In the genomic region with DNA sequence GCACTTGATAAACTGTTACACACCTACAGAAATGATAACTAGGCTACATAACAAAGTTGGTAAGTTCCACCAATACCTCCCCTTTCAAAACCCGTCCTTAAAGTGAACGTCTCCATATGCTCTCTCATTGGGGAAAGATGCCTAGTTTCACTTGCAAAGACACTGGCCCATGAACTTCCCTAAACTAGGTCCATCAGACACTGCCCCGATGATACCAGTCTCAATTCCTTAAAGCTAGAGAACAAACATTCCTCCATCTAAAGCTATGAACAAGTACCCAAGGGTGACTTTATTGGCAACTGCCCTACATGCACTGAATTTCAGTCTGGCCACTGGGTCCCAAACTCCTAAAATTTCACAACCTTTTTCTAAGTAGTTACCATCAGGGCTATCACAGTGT, we compare ENCODE assay signal across 17 cellular contexts. TPM values are rescaled to one million over a fixed set of nuclear protein-coding genes. Genes with fewer than 3 reads are reported as not detected.
DNase-seq lines count a peak whose midpoint lies in the region; ATAC-seq lines count a peak whose summit lies in the region.
"Had no signal": no experiment of that assay in that cellular context is flagged by ENCODE, and none has a peak within 500 bp of the region (broad histone marks: within the 10 kb centered on the region; RNA-seq: fewer than 3 reads in every experiment).

No MANE protein-coding gene starts in this region.

- H3K36me3 Mint-ChIP-seq in activated T-cell treated with anti-CD3 and anti-CD28 coated beads, Interleukin-2, amount 50 U/mL, for 72 hours (ENCODE audit: insufficient read depth in 2 of 2), result peaks cover 1 to 21% of the 10 kb centered on the region in 2 donors
- peaks cover 7% of the 10 kb centered on the region for H3K36me3 Mint-ChIP-seq in dendritic cell treated with granulocyte-macrophage colony-stimulating factor and Interleukin-4, amounts not matched to agents 40 ng/mL and 50 ng/mL, for 4 days (ENCODE audit: low read depth)
- peaks cover 24 to 29% of the 10 kb centered on the region in 2 donors for H3K36me3 Mint-ChIP-seq in stimulated activated naive B cell treated with anti-CD40 and anti-IgM and Interleukin-4, amounts not matched to agents 10 μg/mL and 1 μg/mL and 100 μg/mL, for 72 hours
- H3K36me3 Mint-ChIP-seq: natural killer cell treated with Interleukin-12 subunit alpha and Interleukin-12 subunit beta and Interleukin-15 and Interleukin-18, amount 100 ng/mL, for 72 hours had no signal

- H3K4me3 Mint-ChIP-seq in activated T-cell treated with anti-CD3 and anti-CD28 coated beads, Interleukin-2, amount 50 U/mL, for 72 hours, result peak overlapping the region in 1 of 2 donors; percentile 3
- peak overlapping the region; percentile 45 for H3K4me3 Mint-ChIP-seq in dendritic cell treated with granulocyte-macrophage colony-stimulating factor and Interleukin-4, amounts not matched to agents 40 ng/mL and 50 ng/mL, for 4 days
- peak overlapping the region; percentile 36 to 54 for H3K4me3 Mint-ChIP-seq in stimulated activated naive B cell treated with anti-CD40 and anti-IgM and Interleukin-4, amounts not matched to agents 10 μg/mL and 1 μg/mL and 100 μg/mL, for 72 hours
- H3K4me3 Mint-ChIP-seq: natural killer cell treated with Interleukin-12 subunit alpha and Interleukin-12 subunit beta and Interleukin-15 and Interleukin-18, amount 100 ng/mL, for 72 hours had no signal

- H3K4me1 Mint-ChIP-seq in activated T-cell treated with anti-CD3 and anti-CD28 coated beads, Interleukin-2, amount 50 U/mL, for 72 hours (ENCODE audit: low read depth), result peaks cover 90% of the 10 kb centered on the region
- H3K4me1 Mint-ChIP-seq in dendritic cell treated with granulocyte-macrophage colony-stimulating factor and Interleukin-4, amounts not matched to agents 40 ng/mL and 50 ng/mL, for 4 days (ENCODE audit: low read depth), result peaks cover 57% of the 10 kb centered on the region
- H3K4me1 Mint-ChIP-seq in stimulated activated naive B cell treated with anti-CD40 and anti-IgM and Interleukin-4, amounts not matched to agents 10 μg/mL and 1 μg/mL and 100 μg/mL, for 72 hours, result peaks cover 39 to 81% of the 10 kb centered on the region in 2 donors

- intact Hi-C loops in dendritic cell treated with granulocyte-macrophage colony-stimulating factor and Interleukin-4, amounts not matched to agents 40 ng/mL and 50 ng/mL, for 4 days (cut with micrococcal nuclease), result loop anchor here (5.0 kb wide), 1 partner anchor 39 kb away; no protein-coding TSS in a partner anchor

- no peaks in the 10 kb centered on the region for H3K27me3 Mint-ChIP-seq in activated T-cell treated with anti-CD3 and anti-CD28 coated beads, Interleukin-2, amount 50 U/mL, for 72 hours (ENCODE audit: low read depth)
- no peaks in the 10 kb centered on the region for H3K27me3 Mint-ChIP-seq in dendritic cell treated with granulocyte-macrophage colony-stimulating factor and Interleukin-4, amounts not matched to agents 40 ng/mL and 50 ng/mL, for 4 days
- H3K27me3 Mint-ChIP-seq in stimulated activated naive B cell treated with anti-CD40 and anti-IgM and Interleukin-4, amounts not matched to agents 10 μg/mL and 1 μg/mL and 100 μg/mL, for 72 hours, result no peaks in the 10 kb centered on the region
- H3K27me3 Mint-ChIP-seq: natural killer cell treated with Interleukin-12 subunit alpha and Interleukin-12 subunit beta and Interleukin-15 and Interleukin-18, amount 100 ng/mL, for 72 hours had no signal

- H3K27ac Mint-ChIP-seq in activated T-cell treated with anti-CD3 and anti-CD28 coated beads, Interleukin-2, amount 50 U/mL, for 72 hours, result peak overlapping the region; percentile 59
- peak overlapping the region; percentile 80 for H3K27ac Mint-ChIP-seq in dendritic cell treated with granulocyte-macrophage colony-stimulating factor and Interleukin-4, amounts not matched to agents 40 ng/mL and 50 ng/mL, for 4 days
- H3K27ac Mint-ChIP-seq in stimulated activated naive B cell treated with anti-CD40 and anti-IgM and Interleukin-4, amounts not matched to agents 10 μg/mL and 1 μg/mL and 100 μg/mL, for 72 hours, result peak overlapping the region; percentile 22
- H3K27ac Mint-ChIP-seq: natural killer cell treated with Interleukin-12 subunit alpha and Interleukin-12 subunit beta and Interleukin-15 and Interleukin-18, amount 100 ng/mL, for 72 hours had no signal

- H3K9me3 Mint-ChIP-seq in activated T-cell treated with anti-CD3 and anti-CD28 coated beads, Interleukin-2, amount 50 U/mL, for 72 hours, result no peaks in the 10 kb centered on the region
- H3K9me3 Mint-ChIP-seq in dendritic cell treated with granulocyte-macrophage colony-stimulating factor and Interleukin-4, amounts not matched to agents 40 ng/mL and 50 ng/mL, for 4 days, result no peaks in the 10 kb centered on the region
- H3K9me3 Mint-ChIP-seq in stimulated activated naive B cell treated with anti-CD40 and anti-IgM and Interleukin-4, amounts not matched to agents 10 μg/mL and 1 μg/mL and 100 μg/mL, for 72 hours, result peaks cover 0 to 1% of the 10 kb centered on the region in 2 donors
- H3K9me3 Mint-ChIP-seq: natural killer cell treated with Interleukin-12 subunit alpha and Interleukin-12 subunit beta and Interleukin-15 and Interleukin-18, amount 100 ng/mL, for 72 hours had no signal

- DNase-seq in activated T-cell treated with anti-CD3 and anti-CD28 coated beads, Interleukin-2, amount 50 U/mL, for 72 hours, result no peak
- DNase-seq in activated T-cell treated with anti-CD3 and anti-CD28 coated beads, Interleukin-2, amount 50 U/mL, for 48 hours, result no peak
- peak; percentile 62 for DNase-seq in NOMO-1 treated with DMSO at 0.1 percent for 48 hours (lab: John Stamatoyannopoulos, UW; ENCODE audit: unreplicated experiment)
- DNase-seq in stimulated activated naive B cell treated with anti-CD40 and anti-IgM and Interleukin-4, amounts not matched to agents 10 μg/mL and 1 μg/mL and 100 μg/mL, for 72 hours, result no peak
- DNase-seq: ACHN; activated naive CD4-positive, alpha-beta T cell treated with Interleukin-2 at 50 U/mL for 16 hours; H7; left ventricle myocardium superior; NCI-H2029; NCI-H82; SJCRH30; stimulated activated CD4-positive, alpha-beta T cell treated with anti-CD3 and anti-CD28 coated beads, Interleukin-1b, Interleukin-23, amount 100 ng/mL, for 48 hours had no signal

- no peak for ATAC-seq in activated T-cell treated with anti-CD3 and anti-CD28 coated beads, Interleukin-2, amount 50 U/mL, for 72 hours (replicated peaks in 1 of 2)
- ATAC-seq in stimulated activated naive B cell treated with anti-CD40 and anti-IgM and Interleukin-4, amounts not matched to agents 10 μg/mL and 1 μg/mL and 100 μg/mL, for 72 hours (replicated peaks), result peak; percentile 50 to 55
- ATAC-seq in GM18519 (IDR thresholded peaks at IDR 0.05; ENCODE audit: low FRiP score, unreplicated experiment) (no peak), HG03280 (IDR thresholded peaks at IDR 0.05; ENCODE audit: unreplicated experiment) (no peak), HG02763 (IDR thresholded peaks at IDR 0.05; ENCODE audit: unreplicated experiment) (no peak)
- ATAC-seq: left ventricle myocardium superior; natural killer cell treated with Interleukin-12 subunit alpha and Interleukin-12 subunit beta and Interleukin-15 and Interleukin-18, amount 100 ng/mL, for 72 hours had no signal

RNA-seq across cellular contexts. Expression of a gene that starts 39.9 kb away (rescaled TPM):
- 10 to 100 TPM; 47.0 to 56.9 TPM for total RNA-seq in activated T-cell treated with anti-CD3 and anti-CD28 coated beads, Interleukin-2, amount 50 U/mL, for 72 hours

Comparison
In these comparisons a context has a peak if more than half of its experiments do, and no peak if none do; other contexts are left out.
1. ATAC-seq: peak in stimulated activated naive B cell treated with anti-CD40 and anti-IgM and Interleukin-4, amounts not matched to agents 10 μg/mL and 1 μg/mL and 100 μg/mL, for 72 hours (2 of 2); none in activated T-cell treated with anti-CD3 and anti-CD28 coated beads, Interleukin-2, amount 50 U/mL, for 72 hours (0 of 2), GM18519 (single experiment), HG03280 (single experiment) and HG02763 (single experiment).
2. H3K27ac Mint-ChIP-seq: peak in every context shown above with its lines; median percentile 80 in dendritic cell treated with granulocyte-macrophage colony-stimulating factor and Interleukin-4, amounts not matched to agents 40 ng/mL and 50 ng/mL, for 4 days; 59 in activated T-cell treated with anti-CD3 and anti-CD28 coated beads, Interleukin-2, amount 50 U/mL, for 72 hours; 22 in stimulated activated naive B cell treated with anti-CD40 and anti-IgM and Interleukin-4, amounts not matched to agents 10 μg/mL and 1 μg/mL and 100 μg/mL, for 72 hours.